In genomic region chr7:80150621-80151273, GRCh38 we compare ENCODE assay signal across 2 cellular contexts.
TF ChIP-seq lines count a peak whose summit lies in the region.

No MANE protein-coding gene starts in this region.

TF ChIP-seq in IMR-90, 13 proteins besides CTCF, POLR2A, EP300 and RAD21:
- TF ChIP-seq RCOR1 (IDR thresholded peaks at IDR 0.05; ENCODE audit: insufficient replicate concordance, low read length) = no peak
- TF ChIP-seq BHLHE40 (IDR thresholded peaks at IDR 0.05; ENCODE audit: low read depth, low read length) = no peak
- TF ChIP-seq CEBPB (IDR thresholded peaks at IDR 0.05; ENCODE audit: low read depth, low read length) = no peak
- TF ChIP-seq CHD1 (IDR thresholded peaks at IDR 0.05; ENCODE audit: low read depth, low read length) = no peak
- no peak for TF ChIP-seq FOS (IDR thresholded peaks at IDR 0.05; ENCODE audit: low read depth, low read length)
- TF ChIP-seq NFE2L2 (IDR thresholded peaks at IDR 0.05; ENCODE audit: low read depth, low read length) = no peak
- no peak for TF ChIP-seq ELK1 (IDR thresholded peaks at IDR 0.05; ENCODE audit: borderline replicate concordance, low read depth, low read length)
- no peak for TF ChIP-seq MXI1 (IDR thresholded peaks at IDR 0.05; ENCODE audit: borderline replicate concordance, low read depth, low read length)
- no peak for TF ChIP-seq MAFK (IDR thresholded peaks at IDR 0.05; ENCODE audit: low read depth, low read length)
- TF ChIP-seq RFX5 (IDR thresholded peaks at IDR 0.05; ENCODE audit: low read depth, low read length) = no peak
- TF ChIP-seq MAZ (IDR thresholded peaks at IDR 0.05; ENCODE audit: borderline replicate concordance, low read depth, low read length) = no peak
- no peak for TF ChIP-seq USF2 (IDR thresholded peaks at IDR 0.05; ENCODE audit: low read depth, low read length)
- no peak for TF ChIP-seq SMC3 (IDR thresholded peaks at IDR 0.05; ENCODE audit: low read depth, low read length)

TF ChIP-seq in H1, 55 proteins besides CTCF, POLR2A, EP300 and RAD21:
- TF ChIP-seq ZNF274 (IDR thresholded peaks at IDR 0.05; ENCODE audit: borderline replicate concordance, extremely low read depth, low read length) (no peak), GTF2F1 (IDR thresholded peaks at IDR 0.05; ENCODE audit: borderline replicate concordance, low read depth, low read length) (no peak), SIRT6 (IDR thresholded peaks at IDR 0.05; ENCODE audit: low read length) (no peak), BACH1 (IDR thresholded peaks at IDR 0.05; ENCODE audit: low read length) (no peak), JUND (IDR thresholded peaks at IDR 0.05; ENCODE audit: low read length) (no peak), ATF3 (IDR thresholded peaks at IDR 0.05; ENCODE audit: insufficient read depth, low read depth, low read length) (no peak), CHD1 (IDR thresholded peaks at IDR 0.05; ENCODE audit: low read depth, low read length) (no peak), SP4 (IDR thresholded peaks at IDR 0.05; ENCODE audit: low read length) (no peak), MAFK (IDR thresholded peaks at IDR 0.05; ENCODE audit: low read depth, low read length) (no peak), TBP (IDR thresholded peaks at IDR 0.05; ENCODE audit: low read depth, low read length) (no peak), RXRA (IDR thresholded peaks at IDR 0.05; ENCODE audit: insufficient read depth, low read depth, low read length) (no peak), JUN (IDR thresholded peaks at IDR 0.05; ENCODE audit: low read depth, low read length) (no peak), HDAC2 (IDR thresholded peaks at IDR 0.05; ENCODE audit: borderline replicate concordance in 1 of 2, low read depth in 2 of 2, low read length in 2 of 2) (no peak), CEBPB (IDR thresholded peaks at IDR 0.05; ENCODE audit: low read depth, low read length) (no peak)
- TF ChIP-seq, protein P1, sequence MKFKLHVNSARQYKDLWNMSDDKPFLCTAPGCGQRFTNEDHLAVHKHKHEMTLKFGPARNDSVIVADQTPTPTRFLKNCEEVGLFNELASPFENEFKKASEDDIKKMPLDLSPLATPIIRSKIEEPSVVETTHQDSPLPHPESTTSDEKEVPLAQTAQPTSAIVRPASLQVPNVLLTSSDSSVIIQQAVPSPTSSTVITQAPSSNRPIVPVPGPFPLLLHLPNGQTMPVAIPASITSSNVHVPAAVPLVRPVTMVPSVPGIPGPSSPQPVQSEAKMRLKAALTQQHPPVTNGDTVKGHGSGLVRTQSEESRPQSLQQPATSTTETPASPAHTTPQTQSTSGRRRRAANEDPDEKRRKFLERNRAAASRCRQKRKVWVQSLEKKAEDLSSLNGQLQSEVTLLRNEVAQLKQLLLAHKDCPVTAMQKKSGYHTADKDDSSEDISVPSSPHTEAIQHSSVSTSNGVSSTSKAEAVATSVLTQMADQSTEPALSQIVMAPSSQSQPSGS (IDR thresholded peaks at IDR 0.05; ENCODE audit: low read length) = no peak
